Comparison of ENCODE assay signal across 15 cellular contexts in the genomic region with DNA sequence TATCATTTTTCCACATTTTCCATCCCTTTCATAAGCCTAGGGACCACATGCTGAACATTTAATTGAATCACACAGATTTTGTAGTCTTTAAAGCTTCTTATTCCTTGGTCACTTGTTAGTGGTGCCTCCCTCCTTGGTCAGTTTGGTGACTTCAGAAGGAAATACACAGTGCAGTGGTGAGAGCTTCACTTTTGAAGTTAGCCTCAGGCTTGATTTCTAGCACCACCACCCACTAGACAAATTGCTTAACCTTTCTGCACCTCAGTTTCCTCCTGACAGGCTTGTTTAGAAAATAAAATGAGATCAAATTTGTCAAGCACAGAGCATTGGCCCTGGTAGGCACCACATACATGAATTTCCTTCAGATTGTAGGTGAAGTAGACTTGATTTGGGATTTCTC.
DNase-seq lines count a peak whose midpoint lies in the region; ATAC-seq, FAIRE-seq and TF ChIP-seq lines count a peak whose summit lies in the region.
"Had no signal": no experiment of that assay in that cellular context is flagged by ENCODE, and none has a peak within 500 bp of the region (broad histone marks: within the 10 kb centered on the region; RNA-seq: fewer than 3 reads in every experiment).

No MANE protein-coding gene starts in this region.

- TF ChIP-seq EP300 in K562 (IDR thresholded peaks at IDR 0.05; ENCODE audit: low read length): no peak

- TF ChIP-seq CTCF in IMR-90 (conservative IDR thresholded peaks at IDR 0.05; ENCODE audit: low read depth, low read length) (no peak), K562 (IDR thresholded peaks at IDR 0.05 in 2 of 3, conservative IDR thresholded peaks at IDR 0.05 in 1 of 3; ENCODE audit: insufficient read depth in 2 of 3, low read depth in 1 of 3, low read length in 3 of 3) (no peak), lung (IDR thresholded peaks at IDR 0.05; ENCODE audit: control extremely low read depth, extremely low read depth) (no peak), spleen (IDR thresholded peaks at IDR 0.05 in 8 of 11, conservative IDR thresholded peaks at IDR 0.05 in 3 of 11) (no peak)

- H4K91ac ChIP-seq in IMR-90 (ENCODE audit: insufficient read depth, low read depth, low read length): peak overlapping the region; percentile 77

- TF ChIP-seq RAD21 in IMR-90 (IDR thresholded peaks at IDR 0.05; ENCODE audit: low read length) (no peak), K562 (CRISPR knock-in tag; conservative IDR thresholded peaks at IDR 0.05 in 1 of 2, IDR thresholded peaks at IDR 0.05 in 1 of 2) (no peak)

- H2BK20ac ChIP-seq in IMR-90 (ENCODE audit: low read depth, low read length): peak overlapping the region; percentile 87

- peak overlapping the region; percentile 42 to 80 for H4K8ac ChIP-seq in IMR-90 (ENCODE audit: low read depth in 2 of 2, low read length in 2 of 2)

- H3K27me3 ChIP-seq in IMR-90 (ENCODE audit: control insufficient read depth, insufficient read depth, low read length): no peaks in the 10 kb centered on the region
- H3K27me3 ChIP-seq in K562 (ENCODE audit: control insufficient read depth in 2 of 2, insufficient read depth in 2 of 2, low read length in 2 of 2): no peaks in the 10 kb centered on the region
- no peaks in the 10 kb centered on the region for H3K27me3 ChIP-seq in lung (ENCODE audit: control insufficient read depth, insufficient read depth)
- H3K27me3 ChIP-seq in spleen (replicated peaks in 1 of 7): no peaks in the 10 kb centered on the region
- H3K27me3 ChIP-seq: BLaER1, SJCRH30 had no signal

- peak overlapping the region; percentile 53; the same call in 2 of the 3 replicates for H2BK15ac ChIP-seq in IMR-90 (ENCODE audit: low read depth, low read length)

- peaks cover 61 to 89% of the 10 kb centered on the region in 2 experiments for H3K79me1 ChIP-seq in IMR-90 (ENCODE audit: low read depth in 1 of 2, low read length in 2 of 2)

- H3K36me3 ChIP-seq in IMR-90 (ENCODE audit: control insufficient read depth, insufficient read depth, low read length) (peaks cover 3% of the 10 kb centered on the region; the same call in 1 of the 2 replicates), K562 (ENCODE audit: control insufficient read depth, insufficient read depth, low read length) (no peaks in the 10 kb centered on the region), lung (ENCODE audit: control insufficient read depth in 2 of 2, insufficient read depth in 2 of 2, low read length in 2 of 2) (no peaks in the 10 kb centered on the region), spleen (peaks cover 0 to 13% (median 2%) of the 10 kb centered on the region in 6 donors)
- H3K36me3 ChIP-seq: SJCRH30, WERI-Rb-1 had no signal

- H3K4me1 ChIP-seq in IMR-90 (ENCODE audit: control insufficient read depth, insufficient read depth, low read length) (peaks cover 42% of the 10 kb centered on the region), K562 (replicated peaks in 1 of 2; ENCODE audit: control insufficient read depth in 2 of 2, insufficient read depth in 2 of 2, low read length in 2 of 2) (no peaks in the 10 kb centered on the region), lung (ENCODE audit: control insufficient read depth in 2 of 2, insufficient read depth in 2 of 2, low read length in 2 of 2) (peaks cover 19 to 78% of the 10 kb centered on the region in 2 donors), spleen (peaks cover 24 to 98% (median 68%) of the 10 kb centered on the region in 6 donors)

- BruUV-seq in IMR-90 (replicated peaks; lab: Mats Ljungman, UMichigan) (no TSS peak), K562 (replicated peaks; lab: Mats Ljungman, UMichigan) (no TSS peak)

- H3K9me3 ChIP-seq in IMR-90 (ENCODE audit: control insufficient read depth, insufficient read depth, low read length): no peaks in the 10 kb centered on the region
- H3K9me3 ChIP-seq in K562 (replicated peaks; ENCODE audit: control insufficient read depth, insufficient read depth, low read depth, low read length): no peaks in the 10 kb centered on the region
- H3K9me3 ChIP-seq in lung (ENCODE audit: control insufficient read depth in 2 of 2, insufficient read depth in 1 of 2, low read length in 1 of 2): no peaks in the 10 kb centered on the region
- H3K9me3 ChIP-seq in spleen: no peaks in the 10 kb centered on the region
- H3K9me3 ChIP-seq: BLaER1, SJCRH30 had no signal

- peak overlapping the region; percentile 58 for H3K56ac ChIP-seq in IMR-90 (ENCODE audit: extremely low read depth, insufficient read depth, low read length)

- peak overlapping the region; percentile 74 for H2BK5ac ChIP-seq in IMR-90 (ENCODE audit: low read depth, low read length, poor library complexity, severe bottlenecking)

- TF ChIP-seq POLR2A in IMR-90 (IDR thresholded peaks at IDR 0.05; ENCODE audit: low read depth, low read length) (no peak), K562 (conservative IDR thresholded peaks at IDR 0.05) (no peak), spleen (IDR thresholded peaks at IDR 0.05) (no peak)

- peaks cover 36% of the 10 kb centered on the region for H4K20me1 ChIP-seq in IMR-90 (ENCODE audit: insufficient read depth, low read length)
- no peaks in the 10 kb centered on the region; the same call in 1 of the 2 replicates for H4K20me1 ChIP-seq in K562 (replicated peaks; ENCODE audit: control insufficient read depth, insufficient read depth, low read length)

- H2BK120ac ChIP-seq in IMR-90 (ENCODE audit: low read depth, low read length): peak overlapping the region; percentile 71

- H3K27ac ChIP-seq in IMR-90 (ENCODE audit: insufficient read depth, low read length) (peak overlapping the region; percentile 65), K562 (ENCODE audit: extremely low read depth, low read depth, low read length) (no peak overlapping the region), lung (ENCODE audit: low read depth in 1 of 2, low read length in 1 of 2) (peak overlapping the region; percentile 69 to 86), spleen (peak overlapping the region in 7 of 8 donors; percentile 23 to 70 (median 61))
- H3K27ac ChIP-seq: BLaER1, SJCRH30, WERI-Rb-1 had no signal

- dilution Hi-C loops in IMR-90 (cut with HindIII; ENCODE audit: low sequenced_read_pairs, unreplicated experiment): no loop called here

- no peak overlapping the region for H2AK9ac ChIP-seq in IMR-90 (replicated peaks; ENCODE audit: low read depth, low read length, poor library complexity)

- H3K9ac ChIP-seq in IMR-90 (ENCODE audit: low read depth, low read length) (peak overlapping the region; percentile 1; the same call in 1 of the 2 replicates), K562 (ENCODE audit: insufficient read depth in 1 of 2, low read depth in 2 of 2, low read length in 2 of 2) (no peak overlapping the region)
- H3K9ac ChIP-seq: BLaER1 had no signal

- in situ Hi-C loops in IMR-90 (cut with MboI; ENCODE audit: low sequenced_read_pairs) (no loop called here), K562 (cut with MboI) (no loop called here)

- no peaks in the 10 kb centered on the region for H3K79me2 ChIP-seq in K562 (ENCODE audit: control insufficient read depth, insufficient read depth, low read length)

- intact Hi-C loops in IMR-90 (cut with micrococcal nuclease) (loop anchor here (2.0 to 5.0 kb wide), 2 partner anchors 72 to 130 kb away; no protein-coding TSS in a partner anchor), K562 (cut with micrococcal nuclease) (no loop called here), spleen (cut with DNase I; ENCODE audit: low total_unique reads) (no loop called here)

- CTCF ChIA-PET in IMR-90 (lab: Yijun Ruan, JAX): interaction anchor here (0.6 kb wide), 1 partner anchor 675 kb away, joined by 4 read pairs; no protein-coding TSS in a partner anchor
- CTCF ChIA-PET in K562 (lab: Yijun Ruan, JAX; ENCODE audit: low intra/inter-chr PET ratio): no interaction called here

- H3K23ac ChIP-seq in IMR-90 (ENCODE audit: low read depth, low read length): peak overlapping the region; percentile 68

- H3K9me1 ChIP-seq in IMR-90 (ENCODE audit: insufficient read depth, low read length): peaks cover 34% of the 10 kb centered on the region
- no peaks in the 10 kb centered on the region for H3K9me1 ChIP-seq in K562 (ENCODE audit: control insufficient read depth, insufficient read depth, low read length)

- H2AK5ac ChIP-seq in IMR-90 (ENCODE audit: low read depth, low read length): peak overlapping the region; percentile 63

- ATAC-seq in IMR-90 (ENCODE audit: low read depth) (no peak), K562 (no peak), lung (ENCODE audit: insufficient read depth, low FRiP score) (no peak), GM18907 (IDR thresholded peaks at IDR 0.05; ENCODE audit: unreplicated experiment) (no peak)
- ATAC-seq: activated CD8-positive, alpha-beta memory T cell treated with anti-CD3 and anti-CD28 coated beads, Interleukin-2, amount 10 ng/mL, durations not matched to agents 7 days and 5 days had no signal

- H3K14ac ChIP-seq in IMR-90 (replicated peaks; ENCODE audit: low read depth, low read length): peak overlapping the region; percentile 23

- peak overlapping the region; percentile 33 for H3K18ac ChIP-seq in IMR-90 (ENCODE audit: low read depth, low read length)

- H3K4me3 ChIP-seq in IMR-90 (ENCODE audit: insufficient read depth, low read depth, low read length) (no peak overlapping the region), K562 (no peak overlapping the region), lung (no peak overlapping the region), spleen (no peak overlapping the region)
- H3K4me3 ChIP-seq: BLaER1, SJCRH30 had no signal

- no peak for DNase-seq in IMR-90
- DNase-seq in K562 (ENCODE audit: extremely low read depth in 1 of 4, low spot score in 3 of 4): no peak
- no peak for DNase-seq in lung (ENCODE audit: low spot score)
- no peak for DNase-seq in spleen
- DNase-seq in activated naive CD4-positive, alpha-beta T cell treated with anti-CD3 and anti-CD28 coated beads, Interleukin-2, amount 50 U/mL, for 16 hours: no peak
- no peak for DNase-seq in SHP77 (lab: John Stamatoyannopoulos, UW)
- DNase-seq in AG08396 (ENCODE audit: low spot score): no peak
- DNase-seq: activated CD8-positive, alpha-beta memory T cell treated with anti-CD3 and anti-CD28 coated beads, Interleukin-2, amount 10 ng/mL, durations not matched to agents 7 days and 5 days; NCI-H1436 treated with DMSO at 0.1 percent for 48 hours; NCI-H748 treated with DMSO at 0.1 percent for 48 hours; WERI-Rb-1 had no signal

- H2AFZ ChIP-seq in IMR-90 (replicated peaks; ENCODE audit: low read length, poor library complexity): no peak overlapping the region
- no peak overlapping the region for H2AFZ ChIP-seq in K562 (ENCODE audit: low read depth, low read length)

- peak overlapping the region; percentile 17 for H4K5ac ChIP-seq in IMR-90 (ENCODE audit: low read depth, low read length)

- H3K4me2 ChIP-seq in IMR-90 (ENCODE audit: low read depth, low read length) (peak overlapping the region; percentile 18; the same call in 1 of the 2 replicates), K562 (ENCODE audit: insufficient read depth, low read length) (no peak overlapping the region)
- H3K4me2 ChIP-seq: BLaER1 had no signal

- peak overlapping the region; percentile 80 for H3K4ac ChIP-seq in IMR-90 (ENCODE audit: low read depth, low read length)

- POLR2A ChIA-PET in IMR-90 (lab: Charles Lee; ENCODE audit: unreplicated experiment) (no interaction called here), K562 (lab: Yijun Ruan, JAX) (interaction anchor here (1.0 kb wide), 1 partner anchor 95 kb away, joined by 4 read pairs; no protein-coding TSS in a partner anchor)

- FAIRE-seq in K562 (lab: Jason Lieb, UNC): peak; percentile 66
- FAIRE-seq: GM12892 had no signal

TF ChIP-seq in K562, 482 proteins besides CTCF, POLR2A, EP300 and RAD21 (continues in another document):
- no peak for TF ChIP-seq ZNF696 (CRISPR knock-in tag; conservative IDR thresholded peaks at IDR 0.05)
